ENCODE assay signal across 14 cellular contexts in genomic region chr15:101244889-101245668, GRCh38. TPM values are rescaled to one million over a fixed set of nuclear protein-coding genes. Genes with fewer than 3 reads are reported as not detected.
DNase-seq lines count a peak whose midpoint lies in the region; ATAC-seq and TF ChIP-seq lines count a peak whose summit lies in the region.
"Had no signal": no experiment of that assay in that cellular context is flagged by ENCODE, and none has a peak within 500 bp of the region (broad histone marks: within the 10 kb centered on the region; RNA-seq: fewer than 3 reads in every experiment).

No MANE protein-coding gene starts in this region.

- TF ChIP-seq CTCF in SU-DHL-6 (IDR thresholded peaks at IDR 0.05; ENCODE audit: insufficient read depth, low read length, poor library complexity, severe bottlenecking): no peak
- TF ChIP-seq CTCF in endodermal cell (conservative IDR thresholded peaks at IDR 0.05): no peak

- no peaks in the 10 kb centered on the region for H3K9me3 Mint-ChIP-seq in activated T-cell treated with anti-CD3 and anti-CD28 coated beads, Interleukin-2, amount 50 U/mL, for 4 hours
- no peaks in the 10 kb centered on the region for H3K9me3 Mint-ChIP-seq in endodermal cell
- peaks cover 2 to 3% of the 10 kb centered on the region in 2 donors for H3K9me3 Mint-ChIP-seq in stimulated activated naive B cell treated with anti-CD40 and anti-IgM and Interleukin-4, amounts not matched to agents 10 μg/mL and 1 μg/mL and 100 μg/mL, for 72 hours

- no peaks in the 10 kb centered on the region for H3K27me3 Mint-ChIP-seq in activated T-cell treated with anti-CD3 and anti-CD28 coated beads, Interleukin-2, amount 50 U/mL, for 4 hours (ENCODE audit: low read depth)
- H3K27me3 Mint-ChIP-seq in endodermal cell (ENCODE audit: insufficient read depth): no peaks in the 10 kb centered on the region
- no peaks in the 10 kb centered on the region for H3K27me3 Mint-ChIP-seq in stimulated activated naive B cell treated with anti-CD40 and anti-IgM and Interleukin-4, amounts not matched to agents 10 μg/mL and 1 μg/mL and 100 μg/mL, for 72 hours

- H3K79me2 ChIP-seq in SU-DHL-6 (ENCODE audit: insufficient read depth, low read length): peaks cover 75% of the 10 kb centered on the region

- H3F3A ChIP-seq in SU-DHL-6 (ENCODE audit: insufficient read depth): peaks cover 12% of the 10 kb centered on the region; the same call in 1 of the 2 replicates

- ATAC-seq in activated T-cell treated with anti-CD3 and anti-CD28 coated beads, Interleukin-2, amount 50 U/mL, for 4 hours: peak in 1 of 2 donors; percentile 15
- no peak for ATAC-seq in stimulated activated naive B cell treated with anti-CD40 and anti-IgM and Interleukin-4, amounts not matched to agents 10 μg/mL and 1 μg/mL and 100 μg/mL, for 72 hours (replicated peaks)
- no peak for ATAC-seq in HG03521 (IDR thresholded peaks at IDR 0.05; ENCODE audit: unreplicated experiment)
- ATAC-seq in HG03175 (IDR thresholded peaks at IDR 0.05; ENCODE audit: unreplicated experiment): no peak

- H3K36me3 Mint-ChIP-seq in activated T-cell treated with anti-CD3 and anti-CD28 coated beads, Interleukin-2, amount 50 U/mL, for 4 hours (ENCODE audit: insufficient read depth): peaks cover 38% of the 10 kb centered on the region
- H3K36me3 Mint-ChIP-seq in endodermal cell (ENCODE audit: low read depth): peaks cover 2% of the 10 kb centered on the region
- H3K36me3 Mint-ChIP-seq in stimulated activated naive B cell treated with anti-CD40 and anti-IgM and Interleukin-4, amounts not matched to agents 10 μg/mL and 1 μg/mL and 100 μg/mL, for 72 hours: peaks cover 25 to 52% of the 10 kb centered on the region in 2 donors

- peaks cover 5% of the 10 kb centered on the region; the same call in 1 of the 2 replicates for H4K20me1 ChIP-seq in SU-DHL-6 (ENCODE audit: low read depth, low read length)

- WGBS in endodermal cell (ENCODE audit: insufficient coverage in 1 of 2, insufficient read length in 1 of 2), 2 experiments: 96 to 97% methylated on average over 9 to 14 of the region's 14 CpGs

- H3K4me3 Mint-ChIP-seq in activated T-cell treated with anti-CD3 and anti-CD28 coated beads, Interleukin-2, amount 50 U/mL, for 4 hours: peak overlapping the region; percentile 90
- no peak overlapping the region for H3K4me3 Mint-ChIP-seq in endodermal cell
- H3K4me3 Mint-ChIP-seq in stimulated activated naive B cell treated with anti-CD40 and anti-IgM and Interleukin-4, amounts not matched to agents 10 μg/mL and 1 μg/mL and 100 μg/mL, for 72 hours: peak overlapping the region; percentile 57 to 75

- H3K27ac Mint-ChIP-seq in endodermal cell: no peak overlapping the region
- H3K27ac Mint-ChIP-seq in stimulated activated naive B cell treated with anti-CD40 and anti-IgM and Interleukin-4, amounts not matched to agents 10 μg/mL and 1 μg/mL and 100 μg/mL, for 72 hours: peak overlapping the region; percentile 89

- H3K4me2 ChIP-seq in SU-DHL-6 (ENCODE audit: low read depth, low read length, poor library complexity, severe bottlenecking): peak overlapping the region; percentile 45

- H3K27me3 ChIP-seq in SU-DHL-6 (ENCODE audit: low read length) (no peaks in the 10 kb centered on the region), endodermal cell (ENCODE audit: control insufficient read depth, insufficient read depth, low read length, poor library complexity, severe bottlenecking) (no peaks in the 10 kb centered on the region)
- H3K27me3 ChIP-seq: esophagus muscularis mucosa, transverse colon had no signal

- no peak overlapping the region for H2AFZ ChIP-seq in SU-DHL-6 (ENCODE audit: low read depth, low read length, severe bottlenecking)

- no peaks in the 10 kb centered on the region for H3K36me3 ChIP-seq in SU-DHL-6 (ENCODE audit: low read length)
- H3K36me3 ChIP-seq in endodermal cell (ENCODE audit: control insufficient read depth, insufficient read depth, low read length): peaks cover 17% of the 10 kb centered on the region
- H3K36me3 ChIP-seq: transverse colon had no signal

- H3K9ac ChIP-seq in SU-DHL-6 (ENCODE audit: low read length): 0 out of 2 replicates have a peak overlapping the region, but pooled peaks have one; percentile 8
- H3K9ac ChIP-seq in endodermal cell (ENCODE audit: extremely low read depth, low read length, poor library complexity, severe bottlenecking): no peak overlapping the region

- H3K27ac ChIP-seq in SU-DHL-6 (ENCODE audit: low read depth, low read length) (peak overlapping the region; percentile 69), endodermal cell (ENCODE audit: low read depth, low read length) (no peak overlapping the region)

- H3K4me1 Mint-ChIP-seq in activated T-cell treated with anti-CD3 and anti-CD28 coated beads, Interleukin-2, amount 50 U/mL, for 4 hours (ENCODE audit: low read depth): peaks cover 89% of the 10 kb centered on the region
- peaks cover 60% of the 10 kb centered on the region for H3K4me1 Mint-ChIP-seq in endodermal cell
- peaks cover 62 to 83% of the 10 kb centered on the region in 2 donors for H3K4me1 Mint-ChIP-seq in stimulated activated naive B cell treated with anti-CD40 and anti-IgM and Interleukin-4, amounts not matched to agents 10 μg/mL and 1 μg/mL and 100 μg/mL, for 72 hours

- DNase-seq in activated T-cell treated with anti-CD3 and anti-CD28 coated beads, Interleukin-2, amount 50 U/mL, for 4 hours: no peak
- no peak for DNase-seq in activated T-cell treated with anti-CD3 and anti-CD28 coated beads, Interleukin-2, amount 50 U/mL, for 1 hour
- peak; percentile 31 for DNase-seq in endodermal cell
- DNase-seq in stimulated activated naive B cell treated with anti-CD40 and anti-IgM and Interleukin-4, amounts not matched to agents 10 μg/mL and 1 μg/mL and 100 μg/mL, for 72 hours: no peak
- no peak for DNase-seq in stimulated activated CD4-positive, alpha-beta T cell treated with anti-CD3 and anti-CD28 coated beads, Interleukin-12 subunit alpha, Interleukin-12 subunit beta, amount 100 ng/mL, for 4 hours
- DNase-seq: central memory CD4-positive, alpha-beta T cell; NCI-H1930; retina; SW 1271; transverse colon had no signal

- H3K9me2 ChIP-seq in SU-DHL-6 (replicated peaks; ENCODE audit: insufficient read depth, low read length): no peaks in the 10 kb centered on the region

- no peak overlapping the region for H3K4me3 ChIP-seq in SU-DHL-6 (ENCODE audit: insufficient read depth, low read length, poor library complexity, severe bottlenecking)
- no peak overlapping the region for H3K4me3 ChIP-seq in endodermal cell (ENCODE audit: low read length)
- H3K4me3 ChIP-seq: esophagus muscularis mucosa, transverse colon had no signal

- H3K4me1 ChIP-seq in endodermal cell (ENCODE audit: control insufficient read depth, insufficient read depth, low read length): peaks cover 18% of the 10 kb centered on the region

- H3K9me3 ChIP-seq in SU-DHL-6 (ENCODE audit: insufficient read depth, low read length) (no peaks in the 10 kb centered on the region), endodermal cell (ENCODE audit: control insufficient read depth, low read length) (no peaks in the 10 kb centered on the region)
- H3K9me3 ChIP-seq: esophagus muscularis mucosa, transverse colon had no signal

RNA-seq across cellular contexts. Expression of gene CHSY1, which starts 6.8 kb away (rescaled TPM):
- total RNA-seq in activated T-cell treated with anti-CD3 and anti-CD28 coated beads, Interleukin-2, amount 50 U/mL, for 4 hours: 10 to 100 TPM; 79.7 to 94.4 (median 88.0) TPM
- 10 to 100 TPM; 33.3 to 39.9 TPM for total RNA-seq in endodermal cell
- 29.5 TPM for polyA plus RNA-seq in endodermal cell (2013, experiment 1 of 2)
- 29.7 TPM for polyA plus RNA-seq in endodermal cell (2013, experiment 2 of 2)

RNA-seq across cellular contexts. Expression of gene SELENOS, which starts 32.2 kb away (rescaled TPM):
- total RNA-seq in activated T-cell treated with anti-CD3 and anti-CD28 coated beads, Interleukin-2, amount 50 U/mL, for 4 hours: 10 to 100 TPM; 51.8 to 68.1 (median 55.2) TPM
- total RNA-seq in endodermal cell: 10 to 100 TPM; 56.1 to 60.5 TPM
- polyA plus RNA-seq in endodermal cell (2013, experiment 1 of 2): 63.3 TPM
- 61.3 TPM for polyA plus RNA-seq in endodermal cell (2013, experiment 2 of 2)

RNA-seq across cellular contexts. Expression of gene SNRPA1, which starts 50.0 kb away (rescaled TPM):
- total RNA-seq in activated T-cell treated with anti-CD3 and anti-CD28 coated beads, Interleukin-2, amount 50 U/mL, for 4 hours: 100 to 1,000 TPM; 229 to 264 (median 233) TPM
- 100 to 1,000 TPM; 111 to 140 TPM for total RNA-seq in endodermal cell
- 123 TPM for polyA plus RNA-seq in endodermal cell (2013, experiment 1 of 2)
- polyA plus RNA-seq in endodermal cell (2013, experiment 2 of 2): 111 TPM
